8 cellular contexts compared by ENCODE assay signal in the genomic region with DNA sequence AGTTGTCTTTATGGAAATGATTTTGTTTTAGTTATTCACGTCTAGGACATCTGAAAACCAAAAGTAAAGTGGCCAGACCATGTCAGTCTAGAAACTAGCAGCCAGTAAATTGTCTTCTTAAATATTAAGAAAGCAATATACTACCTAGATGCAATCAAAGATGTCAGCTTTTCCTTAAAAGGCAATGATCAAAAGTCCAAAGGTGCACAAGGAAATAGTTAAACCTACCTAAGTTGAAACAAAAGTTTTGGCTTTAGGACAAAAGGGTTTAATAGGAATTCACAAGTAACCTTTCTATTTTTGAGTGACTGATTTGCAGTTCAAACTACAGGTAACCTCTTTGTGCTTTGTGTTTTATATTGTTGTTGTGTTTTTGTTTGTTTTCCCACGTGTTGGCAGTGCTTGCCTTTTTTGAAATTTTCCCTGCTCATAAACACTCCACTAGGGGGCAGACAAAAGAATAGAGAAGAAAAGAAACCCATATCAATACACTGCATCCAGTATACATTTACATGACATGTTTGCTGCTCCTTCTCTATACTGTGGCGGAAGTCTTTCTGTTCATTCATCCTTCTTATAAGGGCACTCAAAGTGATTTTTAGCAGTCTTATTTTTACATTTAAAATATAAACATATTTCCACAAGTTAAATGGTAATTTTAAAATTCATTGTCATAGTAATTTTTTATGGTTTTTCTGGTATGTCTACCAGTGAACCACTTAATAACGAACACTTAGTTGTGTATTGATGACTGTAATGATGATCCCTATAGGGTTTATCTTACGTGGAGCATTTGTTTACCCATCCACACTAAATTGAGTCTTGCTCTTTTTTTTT.
DNase-seq lines count a peak whose midpoint lies in the region; ATAC-seq and TF ChIP-seq lines count a peak whose summit lies in the region.

No MANE protein-coding gene starts in this region.

- intact Hi-C loops in mucosa of descending colon (cut with DNase I, micrococcal nuclease): no loop called here

- peak; percentile 56 for ATAC-seq in GM18505 (IDR thresholded peaks at IDR 0.05; ENCODE audit: unreplicated experiment)
- peak; percentile 55 for ATAC-seq in HG03025 (IDR thresholded peaks at IDR 0.05; ENCODE audit: low FRiP score, unreplicated experiment)
- peak; percentile 89 for ATAC-seq in mucosa of descending colon

- H3K9me3 ChIP-seq in BE2C: no peaks in the 10 kb centered on the region
- no peaks in the 10 kb centered on the region for H3K9me3 ChIP-seq in mucosa of descending colon

- no peaks in the 10 kb centered on the region for H3K36me3 ChIP-seq in BE2C
- no peaks in the 10 kb centered on the region for H3K36me3 ChIP-seq in mucosa of descending colon (ENCODE audit: low read depth)

- H3K4me3 ChIP-seq in BE2C (ENCODE audit: low read depth, low read length) (no peak overlapping the region), mucosa of descending colon (no peak overlapping the region)

- TF ChIP-seq CTCF in BE2C (IDR thresholded peaks at IDR 0.05; ENCODE audit: low read depth, low read length) (peak; percentile 79), mucosa of descending colon (IDR thresholded peaks at IDR 0.05) (peak; percentile 35)

- TF ChIP-seq POLR2A in GM18505 (IDR thresholded peaks at IDR 0.05; ENCODE audit: borderline replicate concordance, extremely low read depth, insufficient read depth, insufficient read length): no peak

- DNase-seq in BE2C (no peak), NCI-H82 (lab: John Stamatoyannopoulos, UW) (peak; percentile 67), mucosa of descending colon (no peak)
- DNase-seq in central memory CD4-positive, alpha-beta T cell: peak; percentile 15
- DNase-seq in stimulated activated CD4-positive, alpha-beta T cell treated with anti-CD3 and anti-CD28 coated beads, Interleukin-4, amount 100 ng/mL, for 1 hour: no peak
- DNase-seq in activated naive CD4-positive, alpha-beta T cell treated with anti-CD3 and anti-CD28 coated beads, Interleukin-2, amount 50 U/mL, for 16 hours: no peak

- no peaks in the 10 kb centered on the region for H3K27me3 ChIP-seq in BE2C

- no peaks in the 10 kb centered on the region for H3K4me1 ChIP-seq in BE2C
- H3K4me1 ChIP-seq in mucosa of descending colon (ENCODE audit: low read depth): peaks cover 14% of the 10 kb centered on the region

Comparison
In these comparisons a context has a peak if more than half of its experiments do, and no peak if none do; other contexts are left out.
1. DNase-seq: peak in NCI-H82 (single experiment) and central memory CD4-positive, alpha-beta T cell (single experiment); none in BE2C (single experiment), mucosa of descending colon (0 of 3), stimulated activated CD4-positive, alpha-beta T cell treated with anti-CD3 and anti-CD28 coated beads, Interleukin-4, amount 100 ng/mL, for 1 hour (single experiment) and activated naive CD4-positive, alpha-beta T cell treated with anti-CD3 and anti-CD28 coated beads, Interleukin-2, amount 50 U/mL, for 16 hours (single experiment).
2. Peak in every context shown above with its lines, with median percentiles within 50 percentile points of each other: ATAC-seq.